Comparison of ENCODE assay signal across 1 cellular context in genomic region chr17:4949321-4950074, GRCh38.
TF ChIP-seq lines count a peak whose summit lies in the region.

No MANE protein-coding gene starts in this region.

TF ChIP-seq in WTC11, 78 proteins besides CTCF, POLR2A, EP300 and RAD21 (continued from another document):
- TF ChIP-seq CDX4 (CRISPR knock-in tag; IDR thresholded peaks at IDR 0.05; ENCODE audit: borderline replicate concordance) = no peak
- no peak for TF ChIP-seq GRHL2 (CRISPR knock-in tag; IDR thresholded peaks at IDR 0.05; ENCODE audit: insufficient replicate concordance, severe bottlenecking)
- 0 out of 2 replicates have a peak, but pooled peaks have one; percentile 30 for TF ChIP-seq TCF7 (CRISPR knock-in tag; IDR thresholded peaks at IDR 0.05; ENCODE audit: low read depth)
- TF ChIP-seq PRRX2 (CRISPR knock-in tag; IDR thresholded peaks at IDR 0.05) = no peak
- TF ChIP-seq CREM (CRISPR knock-in tag; IDR thresholded peaks at IDR 0.05) = no peak
- no peak for TF ChIP-seq NFYB (CRISPR knock-in tag; conservative IDR thresholded peaks at IDR 0.05; ENCODE audit: low read depth)
- TF ChIP-seq ZNF671 (CRISPR knock-in tag; IDR thresholded peaks at IDR 0.05) = no peak
- TF ChIP-seq, protein P1, sequence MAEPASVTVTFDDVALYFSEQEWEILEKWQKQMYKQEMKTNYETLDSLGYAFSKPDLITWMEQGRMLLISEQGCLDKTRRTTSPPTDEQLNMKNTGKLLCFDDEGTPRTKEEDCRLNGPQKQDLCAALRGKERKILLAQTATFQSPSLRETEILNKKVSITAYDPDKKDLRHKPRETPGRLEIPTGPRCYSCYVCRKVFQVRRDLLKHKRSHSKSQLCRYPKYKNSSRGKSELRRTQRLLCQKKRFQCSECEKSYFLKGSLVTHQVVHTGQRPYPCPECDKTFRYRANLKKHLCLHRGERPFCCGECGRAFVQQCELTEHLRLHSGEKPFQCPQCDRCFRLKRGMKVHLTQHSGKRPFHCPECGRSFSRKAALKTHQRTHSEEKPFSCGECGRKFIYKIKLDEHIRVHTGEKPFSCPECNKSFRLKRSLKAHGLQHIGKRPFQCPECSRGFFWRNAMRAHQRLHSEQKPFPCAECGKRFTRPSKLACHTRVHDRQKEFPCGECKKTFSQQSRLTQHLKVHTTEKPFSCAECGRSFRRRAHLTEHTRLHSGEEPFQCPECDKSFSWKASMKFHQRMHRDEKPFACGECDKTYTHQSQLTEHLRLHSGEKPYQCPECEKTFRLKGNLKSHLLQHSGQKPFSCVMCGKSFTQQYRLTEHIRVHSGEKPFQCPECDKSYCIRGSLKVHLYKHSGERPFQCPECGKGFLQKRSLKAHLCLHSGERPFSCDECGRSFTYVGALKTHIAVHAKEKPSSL (CRISPR knock-in tag; conservative IDR thresholded peaks at IDR 0.05) = no peak
- peak; percentile 56; the same call in 1 of the 2 replicates for TF ChIP-seq USF2 (CRISPR knock-in tag; IDR thresholded peaks at IDR 0.05)
- no peak for TF ChIP-seq ZBTB43 (CRISPR knock-in tag; IDR thresholded peaks at IDR 0.05)
- peak; percentile 88; the same call in 1 of the 2 replicates for TF ChIP-seq MAX (CRISPR knock-in tag; IDR thresholded peaks at IDR 0.05)
- peak; percentile 27; the same call in 1 of the 2 replicates for TF ChIP-seq TP53 (CRISPR knock-in tag; IDR thresholded peaks at IDR 0.05)
- TF ChIP-seq HMGA2 (CRISPR knock-in tag; IDR thresholded peaks at IDR 0.05) = no peak
- TF ChIP-seq GABPB1 (CRISPR knock-in tag; IDR thresholded peaks at IDR 0.05) = no peak
- no peak for TF ChIP-seq TEAD4 (CRISPR knock-in tag; IDR thresholded peaks at IDR 0.05)
- TF ChIP-seq, protein P2, sequence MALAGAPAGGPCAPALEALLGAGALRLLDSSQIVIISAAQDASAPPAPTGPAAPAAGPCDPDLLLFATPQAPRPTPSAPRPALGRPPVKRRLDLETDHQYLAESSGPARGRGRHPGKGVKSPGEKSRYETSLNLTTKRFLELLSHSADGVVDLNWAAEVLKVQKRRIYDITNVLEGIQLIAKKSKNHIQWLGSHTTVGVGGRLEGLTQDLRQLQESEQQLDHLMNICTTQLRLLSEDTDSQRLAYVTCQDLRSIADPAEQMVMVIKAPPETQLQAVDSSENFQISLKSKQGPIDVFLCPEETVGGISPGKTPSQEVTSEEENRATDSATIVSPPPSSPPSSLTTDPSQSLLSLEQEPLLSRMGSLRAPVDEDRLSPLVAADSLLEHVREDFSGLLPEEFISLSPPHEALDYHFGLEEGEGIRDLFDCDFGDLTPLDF (CRISPR knock-in tag; IDR thresholded peaks at IDR 0.05) = no peak
- 0 out of 2 replicates have a peak, but pooled peaks have one; percentile 13 for TF ChIP-seq EMX1 (CRISPR knock-in tag; IDR thresholded peaks at IDR 0.05)
- TF ChIP-seq SMAD3 (CRISPR knock-in tag; IDR thresholded peaks at IDR 0.05; ENCODE audit: borderline replicate concordance) = no peak
- TF ChIP-seq RORB (CRISPR knock-in tag; IDR thresholded peaks at IDR 0.05) = no peak
- no peak for TF ChIP-seq ETV6 (CRISPR knock-in tag; IDR thresholded peaks at IDR 0.05)
- TF ChIP-seq ATF3 (CRISPR knock-in tag; conservative IDR thresholded peaks at IDR 0.05) = no peak
- TF ChIP-seq MLX (CRISPR knock-in tag; IDR thresholded peaks at IDR 0.05) = no peak
- TF ChIP-seq FOXK1 (CRISPR knock-in tag; IDR thresholded peaks at IDR 0.05) = 0 out of 2 replicates have a peak, but pooled peaks have one; percentile 21
- TF ChIP-seq FOXP1 (CRISPR knock-in tag; IDR thresholded peaks at IDR 0.05; ENCODE audit: borderline replicate concordance) = no peak
- TF ChIP-seq NR2C2 (CRISPR knock-in tag; IDR thresholded peaks at IDR 0.05) = no peak
- TF ChIP-seq, protein P3, sequence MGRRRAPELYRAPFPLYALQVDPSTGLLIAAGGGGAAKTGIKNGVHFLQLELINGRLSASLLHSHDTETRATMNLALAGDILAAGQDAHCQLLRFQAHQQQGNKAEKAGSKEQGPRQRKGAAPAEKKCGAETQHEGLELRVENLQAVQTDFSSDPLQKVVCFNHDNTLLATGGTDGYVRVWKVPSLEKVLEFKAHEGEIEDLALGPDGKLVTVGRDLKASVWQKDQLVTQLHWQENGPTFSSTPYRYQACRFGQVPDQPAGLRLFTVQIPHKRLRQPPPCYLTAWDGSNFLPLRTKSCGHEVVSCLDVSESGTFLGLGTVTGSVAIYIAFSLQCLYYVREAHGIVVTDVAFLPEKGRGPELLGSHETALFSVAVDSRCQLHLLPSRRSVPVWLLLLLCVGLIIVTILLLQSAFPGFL (CRISPR knock-in tag; IDR thresholded peaks at IDR 0.05; ENCODE audit: borderline replicate concordance) = no peak
- no peak for TF ChIP-seq ZBTB21 (CRISPR knock-in tag; IDR thresholded peaks at IDR 0.05; ENCODE audit: borderline replicate concordance)
- TF ChIP-seq CBFB (CRISPR knock-in tag; IDR thresholded peaks at IDR 0.05; ENCODE audit: low read depth) = no peak
- TF ChIP-seq E2F5 (CRISPR knock-in tag; IDR thresholded peaks at IDR 0.05) = no peak; the same call in 1 of the 2 replicates
- no peak; the same call in 1 of the 2 replicates for TF ChIP-seq HMGXB4 (CRISPR knock-in tag; IDR thresholded peaks at IDR 0.05)
- TF ChIP-seq MXD4 (CRISPR knock-in tag; IDR thresholded peaks at IDR 0.05; ENCODE audit: borderline replicate concordance) = no peak
- TF ChIP-seq OVOL2 (CRISPR knock-in tag; IDR thresholded peaks at IDR 0.05; ENCODE audit: borderline replicate concordance) = no peak
- TF ChIP-seq ZNF121 (CRISPR knock-in tag; IDR thresholded peaks at IDR 0.05) = no peak
- TF ChIP-seq, protein P4, sequence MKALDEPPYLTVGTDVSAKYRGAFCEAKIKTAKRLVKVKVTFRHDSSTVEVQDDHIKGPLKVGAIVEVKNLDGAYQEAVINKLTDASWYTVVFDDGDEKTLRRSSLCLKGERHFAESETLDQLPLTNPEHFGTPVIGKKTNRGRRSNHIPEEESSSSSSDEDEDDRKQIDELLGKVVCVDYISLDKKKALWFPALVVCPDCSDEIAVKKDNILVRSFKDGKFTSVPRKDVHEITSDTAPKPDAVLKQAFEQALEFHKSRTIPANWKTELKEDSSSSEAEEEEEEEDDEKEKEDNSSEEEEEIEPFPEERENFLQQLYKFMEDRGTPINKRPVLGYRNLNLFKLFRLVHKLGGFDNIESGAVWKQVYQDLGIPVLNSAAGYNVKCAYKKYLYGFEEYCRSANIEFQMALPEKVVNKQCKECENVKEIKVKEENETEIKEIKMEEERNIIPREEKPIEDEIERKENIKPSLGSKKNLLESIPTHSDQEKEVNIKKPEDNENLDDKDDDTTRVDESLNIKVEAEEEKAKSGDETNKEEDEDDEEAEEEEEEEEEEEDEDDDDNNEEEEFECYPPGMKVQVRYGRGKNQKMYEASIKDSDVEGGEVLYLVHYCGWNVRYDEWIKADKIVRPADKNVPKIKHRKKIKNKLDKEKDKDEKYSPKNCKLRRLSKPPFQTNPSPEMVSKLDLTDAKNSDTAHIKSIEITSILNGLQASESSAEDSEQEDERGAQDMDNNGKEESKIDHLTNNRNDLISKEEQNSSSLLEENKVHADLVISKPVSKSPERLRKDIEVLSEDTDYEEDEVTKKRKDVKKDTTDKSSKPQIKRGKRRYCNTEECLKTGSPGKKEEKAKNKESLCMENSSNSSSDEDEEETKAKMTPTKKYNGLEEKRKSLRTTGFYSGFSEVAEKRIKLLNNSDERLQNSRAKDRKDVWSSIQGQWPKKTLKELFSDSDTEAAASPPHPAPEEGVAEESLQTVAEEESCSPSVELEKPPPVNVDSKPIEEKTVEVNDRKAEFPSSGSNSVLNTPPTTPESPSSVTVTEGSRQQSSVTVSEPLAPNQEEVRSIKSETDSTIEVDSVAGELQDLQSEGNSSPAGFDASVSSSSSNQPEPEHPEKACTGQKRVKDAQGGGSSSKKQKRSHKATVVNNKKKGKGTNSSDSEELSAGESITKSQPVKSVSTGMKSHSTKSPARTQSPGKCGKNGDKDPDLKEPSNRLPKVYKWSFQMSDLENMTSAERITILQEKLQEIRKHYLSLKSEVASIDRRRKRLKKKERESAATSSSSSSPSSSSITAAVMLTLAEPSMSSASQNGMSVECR (CRISPR knock-in tag; IDR thresholded peaks at IDR 0.05; ENCODE audit: borderline replicate concordance) = peak; percentile 30; the same call in 1 of the 2 replicates
- 0 out of 2 replicates have a peak, but pooled peaks have one; percentile 55 for TF ChIP-seq KAT7 (CRISPR knock-in tag; IDR thresholded peaks at IDR 0.05; ENCODE audit: borderline replicate concordance)
